In the genomic region with DNA sequence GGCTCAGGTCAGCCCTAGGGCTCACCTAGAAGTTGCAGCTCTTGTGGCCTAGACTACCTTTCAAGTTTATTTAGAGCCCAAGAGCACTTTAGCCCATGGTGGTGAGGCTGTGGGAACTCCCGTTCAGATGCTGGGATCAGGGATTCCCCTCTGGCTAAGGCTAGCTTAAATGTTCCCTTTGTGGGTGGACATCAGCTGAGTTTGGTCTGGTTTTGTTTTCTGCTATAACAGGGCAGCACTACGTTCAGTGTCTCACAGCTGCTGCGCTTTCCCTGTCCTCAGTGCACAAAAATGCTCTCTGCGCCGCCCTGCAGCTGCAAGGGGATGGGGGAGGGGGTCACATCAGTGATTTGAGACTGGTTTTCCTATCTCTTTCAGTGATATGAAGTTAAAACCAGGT, we compare ENCODE assay signal across 1 cellular context.
TF ChIP-seq lines count a peak whose summit lies in the region.

No MANE protein-coding gene starts in this region.

TF ChIP-seq in HepG2, 621 proteins besides CTCF, POLR2A, EP300 and RAD21 (continued from another document):
- TF ChIP-seq ZNF484 (CRISPR knock-in tag; IDR thresholded peaks at IDR 0.05; ENCODE audit: borderline replicate concordance, low read depth), result no peak
- TF ChIP-seq, protein P1, sequence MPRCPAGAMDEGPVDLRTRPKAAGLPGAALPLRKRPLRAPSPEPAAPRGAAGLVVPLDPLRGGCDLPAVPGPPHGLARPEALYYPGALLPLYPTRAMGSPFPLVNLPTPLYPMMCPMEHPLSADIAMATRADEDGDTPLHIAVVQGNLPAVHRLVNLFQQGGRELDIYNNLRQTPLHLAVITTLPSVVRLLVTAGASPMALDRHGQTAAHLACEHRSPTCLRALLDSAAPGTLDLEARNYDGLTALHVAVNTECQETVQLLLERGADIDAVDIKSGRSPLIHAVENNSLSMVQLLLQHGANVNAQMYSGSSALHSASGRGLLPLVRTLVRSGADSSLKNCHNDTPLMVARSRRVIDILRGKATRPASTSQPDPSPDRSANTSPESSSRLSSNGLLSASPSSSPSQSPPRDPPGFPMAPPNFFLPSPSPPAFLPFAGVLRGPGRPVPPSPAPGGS (CRISPR knock-in tag; IDR thresholded peaks at IDR 0.05), result no peak
- TF ChIP-seq AGO1 (IDR thresholded peaks at IDR 0.05; ENCODE audit: low read depth, low read length, poor library complexity, severe bottlenecking), result no peak
- TF ChIP-seq ZNF343 (CRISPR knock-in tag; IDR thresholded peaks at IDR 0.05), result no peak
- TF ChIP-seq TFE3 (CRISPR knock-in tag; IDR thresholded peaks at IDR 0.05), result no peak
- TF ChIP-seq THYN1 (CRISPR knock-in tag; IDR thresholded peaks at IDR 0.05; ENCODE audit: borderline replicate concordance, low read depth), result no peak
- TF ChIP-seq KLF6 (CRISPR knock-in tag; IDR thresholded peaks at IDR 0.05), result no peak
- TF ChIP-seq, protein P2, sequence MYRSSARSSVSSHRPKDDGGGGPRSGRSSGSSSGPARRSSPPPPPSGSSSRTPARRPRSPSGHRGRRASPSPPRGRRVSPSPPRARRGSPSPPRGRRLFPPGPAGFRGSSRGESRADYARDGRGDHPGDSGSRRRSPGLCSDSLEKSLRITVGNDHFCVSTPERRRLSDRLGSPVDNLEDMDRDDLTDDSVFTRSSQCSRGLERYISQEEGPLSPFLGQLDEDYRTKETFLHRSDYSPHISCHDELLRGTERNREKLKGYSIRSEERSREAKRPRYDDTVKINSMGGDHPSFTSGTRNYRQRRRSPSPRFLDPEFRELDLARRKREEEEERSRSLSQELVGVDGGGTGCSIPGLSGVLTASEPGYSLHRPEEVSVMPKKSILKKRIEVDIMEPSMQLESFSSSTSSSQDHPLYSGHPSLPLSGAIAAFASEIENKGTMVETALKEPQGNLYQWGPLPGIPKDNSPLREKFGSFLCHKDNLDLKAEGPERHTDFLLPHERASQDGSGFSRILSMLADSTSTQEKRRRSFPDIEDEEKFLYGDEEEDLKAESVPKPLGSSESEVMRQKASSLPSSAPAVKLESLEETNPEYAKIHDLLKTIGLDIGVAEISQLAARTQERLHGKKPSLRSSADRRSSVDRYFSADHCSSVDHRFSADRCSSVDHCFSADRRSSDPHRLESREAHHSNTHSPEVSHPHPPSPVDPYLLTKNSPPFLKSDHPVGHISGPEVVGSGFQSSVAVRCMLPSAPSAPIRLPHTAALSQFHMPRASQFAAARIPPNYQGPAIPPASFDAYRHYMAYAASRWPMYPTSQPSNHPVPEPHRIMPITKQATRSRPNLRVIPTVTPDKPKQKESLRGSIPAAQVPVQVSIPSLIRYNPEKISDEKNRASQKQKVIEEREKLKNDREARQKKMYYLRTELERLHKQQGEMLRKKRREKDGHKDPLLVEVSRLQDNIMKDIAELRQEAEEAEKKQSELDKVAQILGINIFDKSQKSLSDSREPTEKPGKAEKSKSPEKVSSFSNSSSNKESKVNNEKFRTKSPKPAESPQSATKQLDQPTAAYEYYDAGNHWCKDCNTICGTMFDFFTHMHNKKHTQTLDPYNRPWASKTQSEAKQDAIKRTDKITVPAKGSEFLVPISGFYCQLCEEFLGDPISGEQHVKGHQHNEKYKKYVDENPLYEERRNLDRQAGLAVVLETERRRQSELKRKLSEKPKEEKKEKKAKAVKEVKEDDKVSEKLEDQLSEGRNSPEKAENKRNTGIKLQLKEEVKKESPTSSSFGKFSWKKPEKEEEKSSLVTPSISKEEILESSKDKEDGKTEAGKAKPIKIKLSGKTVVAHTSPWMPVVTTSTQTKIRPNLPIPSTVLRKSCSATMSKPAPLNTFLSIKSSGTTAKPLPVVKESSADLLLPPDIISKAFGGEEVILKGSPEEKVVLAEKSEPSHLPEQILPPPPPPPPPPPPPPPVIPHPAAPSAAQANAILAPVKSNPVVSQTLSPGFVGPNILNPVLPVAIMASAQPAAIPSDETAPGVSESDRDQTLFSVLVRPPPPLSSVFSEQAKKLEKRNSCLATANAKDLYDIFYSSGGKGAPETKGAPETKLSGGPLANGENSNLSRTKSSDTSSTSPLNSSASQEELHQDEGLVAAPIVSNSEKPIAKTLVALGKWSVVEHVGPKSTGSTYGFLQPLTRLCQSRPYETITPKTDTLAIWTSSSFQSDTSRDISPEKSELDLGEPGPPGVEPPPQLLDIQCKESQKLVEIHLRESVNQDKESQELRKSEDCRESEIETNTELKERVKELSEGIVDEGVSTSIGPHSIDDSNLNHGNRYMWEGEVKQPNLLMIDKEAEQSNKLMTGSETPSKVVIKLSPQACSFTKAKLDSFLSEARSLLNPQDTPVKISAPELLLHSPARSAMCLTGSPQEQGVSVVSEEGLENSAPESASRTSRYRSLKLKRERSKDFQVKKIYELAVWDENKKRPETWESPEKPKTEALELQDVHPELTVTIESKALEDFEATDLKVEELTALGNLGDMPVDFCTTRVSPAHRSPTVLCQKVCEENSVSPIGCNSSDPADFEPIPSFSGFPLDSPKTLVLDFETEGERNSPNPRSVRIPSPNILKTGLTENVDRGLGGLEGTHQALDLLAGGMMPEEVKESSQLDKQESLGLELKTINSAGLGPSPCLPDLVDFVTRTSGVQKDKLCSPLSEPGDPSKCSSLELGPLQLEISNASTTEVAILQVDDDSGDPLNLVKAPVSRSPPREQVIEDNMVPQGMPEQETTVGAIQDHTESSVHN (CRISPR knock-in tag; IDR thresholded peaks at IDR 0.05), result no peak
